ENCODE assay signal across 8 cellular contexts in genomic region chr15:52261498-52262242, GRCh38. TPM values are rescaled to one million over a fixed set of nuclear protein-coding genes. Genes with fewer than 3 reads are reported as not detected.
DNase-seq lines count a peak whose midpoint lies in the region; ATAC-seq and TF ChIP-seq lines count a peak whose summit lies in the region.

No MANE protein-coding gene starts in this region.

- H3K27ac ChIP-seq in CD8-positive, alpha-beta memory T cell (ENCODE audit: low read depth, low read length), result peak overlapping the region; percentile 25
- H3K27ac ChIP-seq in caudate nucleus (ENCODE audit: low read depth, low read length), result peak overlapping the region; percentile 85

- H3K9me3 ChIP-seq in CD8-positive, alpha-beta memory T cell (ENCODE audit: low read length), result no peaks in the 10 kb centered on the region

- peak in 4 of 5 donors; percentile 4 to 55 (median 42) for DNase-seq in CD8-positive, alpha-beta memory T cell
- peak; percentile 79 for DNase-seq in T-helper 2 cell treated with Interferon-gamma antibody and Interleukin-4, amounts not matched to agents 5 μg/mL and 100 μg/mL, for 36 hours (ENCODE audit: low spot score)
- DNase-seq in caudate nucleus (lab: John Stamatoyannopoulos, UW) (peak in 10 of 61 donors; percentile 6 to 96 (median 30)), kidney epithelial cell (ENCODE audit: low read depth) (peak; percentile 88), DMS79 (lab: John Stamatoyannopoulos, UW) (no peak)
- peak; percentile 29 for DNase-seq in stimulated activated CD4-positive, alpha-beta T cell treated with anti-CD3 and anti-CD28 coated beads, Interleukin-4, amount 100 ng/mL, for 1 hour

- H3K36me3 Mint-ChIP-seq in CD8-positive, alpha-beta memory T cell, result no peaks in the 10 kb centered on the region
- H3K36me3 Mint-ChIP-seq in T-helper 2 cell treated with Interferon-gamma antibody and Interleukin-4, amounts not matched to agents 5 μg/mL and 100 μg/mL, for 36 hours (ENCODE audit: low read depth), result peaks cover 4% of the 10 kb centered on the region

- no peaks in the 10 kb centered on the region for H3K27me3 ChIP-seq in CD8-positive, alpha-beta memory T cell (ENCODE audit: insufficient read depth, low read length, poor library complexity, severe bottlenecking)
- no peaks in the 10 kb centered on the region for H3K27me3 ChIP-seq in kidney epithelial cell (ENCODE audit: control insufficient read depth, insufficient read depth, low read length)

- H3K9me3 Mint-ChIP-seq in CD8-positive, alpha-beta memory T cell, result no peaks in the 10 kb centered on the region
- H3K9me3 Mint-ChIP-seq in T-helper 2 cell treated with Interferon-gamma antibody and Interleukin-4, amounts not matched to agents 5 μg/mL and 100 μg/mL, for 36 hours, result no peaks in the 10 kb centered on the region

- H3K36me3 ChIP-seq in CD8-positive, alpha-beta memory T cell (ENCODE audit: insufficient read depth, low read length), result no peaks in the 10 kb centered on the region
- H3K36me3 ChIP-seq in kidney epithelial cell (ENCODE audit: control insufficient read depth, insufficient read depth, low read length), result no peaks in the 10 kb centered on the region

- peak overlapping the region; percentile 0 to 97 (median 86) for H3K27ac Mint-ChIP-seq in CD8-positive, alpha-beta memory T cell
- H3K27ac Mint-ChIP-seq in T-helper 2 cell treated with Interferon-gamma antibody and Interleukin-4, amounts not matched to agents 5 μg/mL and 100 μg/mL, for 36 hours, result peak overlapping the region; percentile 93

- ATAC-seq in GM19372 (IDR thresholded peaks at IDR 0.05; ENCODE audit: low read depth, unreplicated experiment), result peak; percentile 98
- peak; percentile 99 for ATAC-seq in HG03432 (IDR thresholded peaks at IDR 0.05; ENCODE audit: unreplicated experiment)

- POLR2A ChIA-PET in CD8-positive, alpha-beta memory T cell (lab: Charles Lee), result interaction anchor here (0.5 to 0.8 kb wide), 2 partner anchors 68 to 267 kb away, joined by 4 to 5 read pairs; partner anchors contain the start of gene MYO5A

- CTCF ChIA-PET in CD8-positive, alpha-beta memory T cell (lab: Charles Lee), result interaction anchor here (0.9 to 1.0 kb wide), 3 partner anchors 9 to 290 kb away, joined by 3 read pairs; partner anchors contain the start of gene LEO1

- peaks cover 32 to 44% (median 35%) of the 10 kb centered on the region in 3 donors for H3K4me1 Mint-ChIP-seq in CD8-positive, alpha-beta memory T cell
- peaks cover 51% of the 10 kb centered on the region for H3K4me1 Mint-ChIP-seq in T-helper 2 cell treated with Interferon-gamma antibody and Interleukin-4, amounts not matched to agents 5 μg/mL and 100 μg/mL, for 36 hours (ENCODE audit: low read depth)

- no peaks in the 10 kb centered on the region for H3K27me3 Mint-ChIP-seq in CD8-positive, alpha-beta memory T cell
- H3K27me3 Mint-ChIP-seq in T-helper 2 cell treated with Interferon-gamma antibody and Interleukin-4, amounts not matched to agents 5 μg/mL and 100 μg/mL, for 36 hours (ENCODE audit: low read depth), result no peaks in the 10 kb centered on the region

- TF ChIP-seq CTCF in kidney epithelial cell (IDR thresholded peaks at IDR 0.05; ENCODE audit: insufficient read depth, low read length, poor library complexity, severe bottlenecking), result no peak

- peaks cover 38% of the 10 kb centered on the region for H3K4me1 ChIP-seq in CD8-positive, alpha-beta memory T cell (ENCODE audit: insufficient read depth, low read length)

- H3K4me3 Mint-ChIP-seq in CD8-positive, alpha-beta memory T cell, result peak overlapping the region in 6 of 7 donors; percentile 56 to 81 (median 74)
- H3K4me3 Mint-ChIP-seq in T-helper 2 cell treated with Interferon-gamma antibody and Interleukin-4, amounts not matched to agents 5 μg/mL and 100 μg/mL, for 36 hours, result peak overlapping the region; percentile 75

- H3K4me3 ChIP-seq in CD8-positive, alpha-beta memory T cell (ENCODE audit: low read length), result peak overlapping the region; percentile 23
- no peak overlapping the region for H3K4me3 ChIP-seq in kidney epithelial cell (ENCODE audit: low read depth, low read length)

RNA-seq across cellular contexts. Expression of gene MYO5C, which starts 33.9 kb away (rescaled TPM):
- total RNA-seq in CD8-positive, alpha-beta memory T cell, result under 1 TPM; 0.18 to 0.33 TPM
- polyA plus RNA-seq in CD8-positive, alpha-beta memory T cell, result 0.48 TPM
- 26.4 and 30.9 TPM in 2 replicates for total RNA-seq in kidney epithelial cell

Comparison
In these comparisons a context has a peak if more than half of its experiments do, and no peak if none do; other contexts are left out.
1. RNA of gene MYO5C, which starts 33.9 kb away (total RNA-seq): 26.4 to 30.9 TPM in kidney epithelial cell; 0.18 to 0.33 TPM in CD8-positive, alpha-beta memory T cell; every median in the first group is over 10 times any median in the second.